Comparison of ENCODE assay signal across 8 cellular contexts in genomic region chr3:158659454-158660237, GRCh38.
A peak's percentile ranks its signal among the peaks of the same experiment; 100 is the strongest.
DNase-seq lines count a peak whose midpoint lies in the region; ATAC-seq and TF ChIP-seq lines count a peak whose summit lies in the region.

No MANE protein-coding gene starts in this region.

- intact Hi-C loops in posterior cingulate gyrus (cut with DNase I), result loop anchor here (2.0 kb wide), 1 partner anchor 131 kb away; no protein-coding TSS in a partner anchor

- H3K27me3 ChIP-seq in DND-41 (ENCODE audit: insufficient read depth, low read length, poor library complexity), result no peaks in the 10 kb centered on the region

- H3K9me3 ChIP-seq in DND-41 (ENCODE audit: insufficient read depth, low read length, severe bottlenecking), result no peaks in the 10 kb centered on the region

- no peaks in the 10 kb centered on the region for H3K4me1 ChIP-seq in DND-41 (ENCODE audit: insufficient read depth, low read length)

- no peak overlapping the region for H3K27ac ChIP-seq in DND-41 (ENCODE audit: low read length)

- peak; percentile 52 for DNase-seq in DND-41
- peak; percentile 72 for DNase-seq in OCI-M1 (lab: John Stamatoyannopoulos, UW)
- DNase-seq in activated naive CD4-positive, alpha-beta T cell treated with anti-CD3 and anti-CD28 coated beads, Interleukin-2, amount 50 U/mL, for 16 hours, result peak; percentile 50
- peak; percentile 55 for DNase-seq in globus pallidus (ENCODE audit: low spot score)
- DNase-seq in posterior cingulate gyrus, result peak in 6 of 10 donors; percentile 25 to 93 (median 52)
- no peak for DNase-seq in NCI-H187 (lab: John Stamatoyannopoulos, UW)

- peaks cover 2% of the 10 kb centered on the region; the same call in 1 of the 2 replicates for H3K79me2 ChIP-seq in DND-41 (ENCODE audit: insufficient read depth, low read length)

- H3K36me3 ChIP-seq in DND-41 (ENCODE audit: insufficient read depth, low read length), result peaks cover 83% of the 10 kb centered on the region

- no peak overlapping the region for H3K9ac ChIP-seq in DND-41 (ENCODE audit: low read depth, low read length)

- TF ChIP-seq CTCF in DND-41 (IDR thresholded peaks at IDR 0.05; ENCODE audit: borderline replicate concordance, extremely low read depth, low read length, poor library complexity, severe bottlenecking), result peak; percentile 70

- no peak overlapping the region for H3K4me2 ChIP-seq in DND-41 (ENCODE audit: insufficient read depth, low read length)

- no peak overlapping the region for H2AFZ ChIP-seq in DND-41 (ENCODE audit: low read depth, low read length)

- H3K4me3 ChIP-seq in DND-41 (ENCODE audit: low read depth in 1 of 2, low read length in 2 of 2), result no peak overlapping the region

- H4K20me1 ChIP-seq in DND-41 (ENCODE audit: insufficient read depth, low read length), result peaks cover 3% of the 10 kb centered on the region; the same call in 1 of the 2 replicates

- peak; percentile 89 for ATAC-seq in DND-41 (ENCODE audit: insufficient read depth, low read depth)
- peak; percentile 85 for ATAC-seq in GM19467 (IDR thresholded peaks at IDR 0.05; ENCODE audit: unreplicated experiment)
- ATAC-seq in HG03460 (IDR thresholded peaks at IDR 0.05; ENCODE audit: unreplicated experiment), result peak; percentile 89

Comparison
In these comparisons a context has a peak if more than half of its experiments do, and no peak if none do; other contexts are left out.
1. DNase-seq: peak in DND-41 (single experiment), OCI-M1 (single experiment), activated naive CD4-positive, alpha-beta T cell treated with anti-CD3 and anti-CD28 coated beads, Interleukin-2, amount 50 U/mL, for 16 hours (single experiment), globus pallidus (single experiment) and posterior cingulate gyrus (6 of 10); none in NCI-H187 (0 of 2).
2. Peak in every context shown above with its lines, with median percentiles within 50 percentile points of each other: ATAC-seq.